In genomic region chr5:78974011-78974410, GRCh38 we compare ENCODE assay signal across 21 cellular contexts. TPM values are rescaled to one million over a fixed set of nuclear protein-coding genes. Genes with fewer than 3 reads are reported as not detected.
DNase-seq lines count a peak whose midpoint lies in the region; FAIRE-seq and TF ChIP-seq lines count a peak whose summit lies in the region.
"Had no signal": no experiment of that assay in that cellular context is flagged by ENCODE, and none has a peak within 500 bp of the region (broad histone marks: within the 10 kb centered on the region; RNA-seq: fewer than 3 reads in every experiment).

No MANE protein-coding gene starts in this region.

- H2BK12ac ChIP-seq in H1 (ENCODE audit: low read depth, low read length) (no peak overlapping the region), mesenchymal stem cell (ENCODE audit: low read length in 2 of 2) (no peak overlapping the region)

- H2AK5ac ChIP-seq in H1 (ENCODE audit: low read depth, low read length): 0 out of 2 replicates have a peak overlapping the region, but pooled peaks have one; percentile 48
- H2AK5ac ChIP-seq in mesenchymal stem cell (ENCODE audit: low read length, severe bottlenecking): no peak overlapping the region

- no peaks in the 10 kb centered on the region for H3K9me3 Mint-ChIP-seq in HFFc6
- H3K9me3 Mint-ChIP-seq: activated CD8-positive, alpha-beta T cell treated with anti-CD3 and anti-CD28 coated beads for 36 hours; CD8-positive, alpha-beta memory T cell; stimulated activated effector memory CD8-positive, alpha-beta T cell treated with anti-CD3 and anti-CD28 coated beads, Interleukin-12 subunit alpha, Interleukin-12 subunit beta, amount 100 ng/mL, for 72 hours had no signal

- no peak overlapping the region for H3K23ac ChIP-seq in H1 (ENCODE audit: insufficient read length)
- H3K23ac ChIP-seq in mesenchymal stem cell (ENCODE audit: low read length in 2 of 2): no peak overlapping the region

- H4K20me1 ChIP-seq in H1 (replicated peaks in 1 of 2; ENCODE audit: control insufficient read depth in 1 of 2, insufficient read depth in 2 of 2, low read length in 2 of 2) (no peaks in the 10 kb centered on the region), GM23248 (ENCODE audit: insufficient read depth) (no peaks in the 10 kb centered on the region; the same call in 1 of the 2 replicates)

- no peaks in the 10 kb centered on the region for H3K23me2 ChIP-seq in H1 (ENCODE audit: low read depth, low read length)

- H3K14ac ChIP-seq in H1 (ENCODE audit: insufficient read length) (no peak overlapping the region), mesenchymal stem cell (ENCODE audit: low read length in 2 of 2) (no peak overlapping the region)

- H2BK120ac ChIP-seq in H1 (replicated peaks; ENCODE audit: low read depth, low read length): no peak overlapping the region
- H2BK120ac ChIP-seq in mesenchymal stem cell (ENCODE audit: low read depth, low read length): no peak overlapping the region

- DNase-seq in NCI-H510A (lab: John Stamatoyannopoulos, UW): peak; percentile 1
- no peak for DNase-seq in NCI-H510A treated with DMSO at 0.1 percent for 48 hours (lab: John Stamatoyannopoulos, UW)
- DNase-seq in H1 (ENCODE audit: low read depth in 1 of 2, low spot score in 2 of 2): no peak
- DNase-seq in mesenchymal stem cell: peak; percentile 62
- peak in 42 of 49 donors; percentile 10 to 77 (median 50) for DNase-seq in substantia nigra (lab: John Stamatoyannopoulos, UW)
- DNase-seq in HFFc6: no peak
- no peak for DNase-seq in kidney tubule cell (ENCODE audit: low spot score)
- DNase-seq in GM23248: no peak
- DNase-seq: activated CD8-positive, alpha-beta T cell treated with anti-CD3 and anti-CD28 coated beads for 36 hours; aorta; CD8-positive, alpha-beta memory T cell; effector CD4-positive, alpha-beta T cell; foreskin fibroblast; GDM1; islet precursor cell; naive B cell; NCI-H2081 treated with DMSO at 0.1 percent for 48 hours had no signal

- no peaks in the 10 kb centered on the region for H3F3A ChIP-seq in GM23248 (ENCODE audit: insufficient read depth)

- H3K4me3 ChIP-seq in H1 (ENCODE audit: extremely low read depth in 1 of 4, insufficient read depth in 2 of 4, low read depth in 3 of 4, low read length in 4 of 4) (no peak overlapping the region), mesenchymal stem cell (ENCODE audit: insufficient read depth in 1 of 2, low read depth in 1 of 2, low read length in 2 of 2) (no peak overlapping the region), GM23248 (no peak overlapping the region)

- no peaks in the 10 kb centered on the region for H3K9me3 ChIP-seq in H1 (ENCODE audit: insufficient read depth in 2 of 2, low read depth in 1 of 2, low read length in 1 of 2)
- no peaks in the 10 kb centered on the region for H3K9me3 ChIP-seq in mesenchymal stem cell (ENCODE audit: control insufficient read depth, low read length)
- H3K9me3 ChIP-seq in GM23248 (ENCODE audit: low read depth): no peaks in the 10 kb centered on the region

- H3K4me3 Mint-ChIP-seq in HFFc6: no peak overlapping the region
- H3K4me3 Mint-ChIP-seq: activated CD8-positive, alpha-beta T cell treated with anti-CD3 and anti-CD28 coated beads for 36 hours; CD8-positive, alpha-beta memory T cell; naive B cell; stimulated activated effector memory CD8-positive, alpha-beta T cell treated with anti-CD3 and anti-CD28 coated beads, Interleukin-12 subunit alpha, Interleukin-12 subunit beta, amount 100 ng/mL, for 72 hours had no signal

- H3K4ac ChIP-seq in H1 (replicated peaks; ENCODE audit: insufficient read length, low read depth, low read length): no peak overlapping the region
- H3K4ac ChIP-seq in mesenchymal stem cell (ENCODE audit: low read depth in 1 of 2, low read length in 2 of 2): no peak overlapping the region

- TF ChIP-seq POLR2A in H1 (IDR thresholded peaks at IDR 0.05; ENCODE audit: control extremely low read depth in 1 of 2, low read depth in 2 of 2, low read length in 2 of 2): no peak

- H3K4me1 ChIP-seq in H1 (replicated peaks in 1 of 4; ENCODE audit: control insufficient read depth in 3 of 4, insufficient read depth in 4 of 4, low read length in 3 of 4) (no peaks in the 10 kb centered on the region), mesenchymal stem cell (ENCODE audit: control insufficient read depth, insufficient read depth, low read depth, low read length) (peaks cover 6% of the 10 kb centered on the region), GM23248 (ENCODE audit: insufficient read depth) (peaks cover 6% of the 10 kb centered on the region; the same call in 1 of the 2 replicates)

- no peak overlapping the region for H3K18ac ChIP-seq in H1 (ENCODE audit: extremely low read depth, low read length)
- H3K18ac ChIP-seq in mesenchymal stem cell (ENCODE audit: low read depth in 1 of 2, low read length in 2 of 2): peak overlapping the region in 1 of 2 experiments; percentile 25

- H3K4me1 Mint-ChIP-seq in HFFc6 (ENCODE audit: low read depth): peaks cover 26% of the 10 kb centered on the region

- POLR2A ChIA-PET in H1 (lab: Charles Lee; ENCODE audit: partially characterized antibody): interaction anchor here (0.8 to 2.4 kb wide), 2 partner anchors 11 to 218 kb away, joined by 3 to 17 read pairs; partner anchors contain the start of gene ARSB

- TF ChIP-seq CTCF in H1 (IDR thresholded peaks at IDR 0.05; ENCODE audit: control extremely low read depth in 1 of 3, insufficient read depth in 1 of 3, low read depth in 1 of 3, low read length in 3 of 3): no peak
- no peak for TF ChIP-seq CTCF in HFFc6 (IDR thresholded peaks at IDR 0.05)

- H3K36me3 Mint-ChIP-seq in HFFc6 (ENCODE audit: low read depth): no peaks in the 10 kb centered on the region

- no peaks in the 10 kb centered on the region for H3K27me3 ChIP-seq in H1 (replicated peaks in 1 of 4; ENCODE audit: control insufficient read depth in 3 of 4, extremely low read depth in 1 of 4, insufficient read depth in 3 of 4, low read length in 3 of 4)
- no peaks in the 10 kb centered on the region for H3K27me3 ChIP-seq in mesenchymal stem cell (ENCODE audit: control insufficient read depth in 1 of 2, insufficient read depth in 1 of 2, low read length in 2 of 2)
- no peaks in the 10 kb centered on the region for H3K27me3 ChIP-seq in GM23248 (replicated peaks; ENCODE audit: insufficient read depth)

- no peak overlapping the region for H4K8ac ChIP-seq in H1 (ENCODE audit: extremely low read depth, insufficient read depth, low read length)
- no peak overlapping the region for H4K8ac ChIP-seq in mesenchymal stem cell (ENCODE audit: low read length)

- TF ChIP-seq RAD21 in H1 (IDR thresholded peaks at IDR 0.05 in 1 of 2, conservative IDR thresholded peaks at IDR 0.05 in 1 of 2; ENCODE audit: low read depth in 2 of 2, low read length in 2 of 2): no peak

- H3K27ac ChIP-seq in H1 (ENCODE audit: low read depth, low read length) (no peak overlapping the region), mesenchymal stem cell (ENCODE audit: low read length, poor library complexity, severe bottlenecking) (no peak overlapping the region), substantia nigra (ENCODE audit: low read depth, low read length, poor library complexity, severe bottlenecking) (peak overlapping the region; percentile 52), GM23248 (no peak overlapping the region)

- no peak overlapping the region for H4K91ac ChIP-seq in H1 (replicated peaks; ENCODE audit: insufficient read length, low read length)
- no peak overlapping the region for H4K91ac ChIP-seq in mesenchymal stem cell (ENCODE audit: low read length)

- WGBS in H1 (ENCODE audit: extremely low coverage in 1 of 2, insufficient coverage in 1 of 2, insufficient read length in 1 of 2, insufficient replicate concordance in 2 of 2, low coverage in 1 of 2, low lambda C conversion rate in 2 of 2, missing lambda C conversion rate in 1 of 2), 2 experiments: 93% methylated on average over 5 of the region's 5 CpGs; no CpG with 5 or more reads in 1 of the 2 experiments
- WGBS in mesenchymal stem cell: 31% methylated on average over 5 of the region's 5 CpGs
- WGBS in GM23248 (ENCODE audit: low coverage in 1 of 2, low lambda C conversion rate in 2 of 2, missing lambda C conversion rate in 2 of 2), 2 experiments: 46 to 52% methylated on average over 5 of the region's 5 CpGs

- CTCF ChIA-PET in H1 (lab: Charles Lee; ENCODE audit: partially characterized antibody): interaction anchor here (0.7 to 3.7 kb wide), 5 partner anchors 8 to 161 kb away, joined by 3 to 13 read pairs (median 3); no protein-coding TSS in a partner anchor

- no peaks in the 10 kb centered on the region; a peak in 1 of 8 replicates for H3K36me3 ChIP-seq in H1 (ENCODE audit: control insufficient read depth in 2 of 4, insufficient read depth in 4 of 4, low read length in 3 of 4)
- H3K36me3 ChIP-seq in mesenchymal stem cell (ENCODE audit: control insufficient read depth in 1 of 2, insufficient read depth in 2 of 2, low read depth in 1 of 2, low read length in 2 of 2): no peaks in the 10 kb centered on the region
- H3K36me3 ChIP-seq in GM23248 (ENCODE audit: low read depth): no peaks in the 10 kb centered on the region

- no peaks in the 10 kb centered on the region; the same call in 1 of the 2 replicates for H3K9me2 ChIP-seq in GM23248 (ENCODE audit: insufficient read depth)

- in situ Hi-C loops in GM23248 (cut with MboI): no loop called here

- H2AFZ ChIP-seq in H1 (ENCODE audit: low read length) (no peak overlapping the region), mesenchymal stem cell (ENCODE audit: low read depth, low read length) (no peak overlapping the region), GM23248 (no peak overlapping the region)

- H3K4me2 ChIP-seq in H1 (ENCODE audit: insufficient read depth in 1 of 2, low read depth in 2 of 2, low read length in 2 of 2) (no peak overlapping the region), mesenchymal stem cell (ENCODE audit: low read length, poor library complexity, severe bottlenecking) (no peak overlapping the region), GM23248 (ENCODE audit: unreplicated experiment) (no peak overlapping the region)

- peaks cover 1% of the 10 kb centered on the region for H3K27me3 Mint-ChIP-seq in HFFc6 (ENCODE audit: insufficient read depth)
- H3K27me3 Mint-ChIP-seq: activated CD8-positive, alpha-beta T cell treated with anti-CD3 and anti-CD28 coated beads for 36 hours; CD8-positive, alpha-beta memory T cell; naive B cell had no signal

- H2BK5ac ChIP-seq in H1 (ENCODE audit: low read depth, low read length): no peak overlapping the region
- no peak overlapping the region for H2BK5ac ChIP-seq in mesenchymal stem cell (ENCODE audit: low read depth, low read length, poor library complexity, severe bottlenecking)

- no peak overlapping the region for H4K5ac ChIP-seq in H1 (ENCODE audit: insufficient read length, low read depth, low read length)

- H3K27ac Mint-ChIP-seq in HFFc6: no peak overlapping the region
- H3K27ac Mint-ChIP-seq: activated CD8-positive, alpha-beta T cell treated with anti-CD3 and anti-CD28 coated beads for 36 hours; CD8-positive, alpha-beta memory T cell; stimulated activated effector memory CD8-positive, alpha-beta T cell treated with anti-CD3 and anti-CD28 coated beads, Interleukin-12 subunit alpha, Interleukin-12 subunit beta, amount 100 ng/mL, for 72 hours had no signal

- no peak overlapping the region for H2BK20ac ChIP-seq in H1 (ENCODE audit: low read length)

- FAIRE-seq in H1 (lab: Jason Lieb, UNC): no peak
- FAIRE-seq: GM19239, TTC549, urothelium cell line had no signal

- H2BK15ac ChIP-seq in H1 (ENCODE audit: low read length) (no peak overlapping the region), mesenchymal stem cell (ENCODE audit: low read depth, poor library complexity, severe bottlenecking) (no peak overlapping the region)

- no peaks in the 10 kb centered on the region for H3K79me1 ChIP-seq in H1 (ENCODE audit: low read depth, low read length)
- H3K79me1 ChIP-seq in mesenchymal stem cell (replicated peaks; ENCODE audit: low read length, poor library complexity, severe bottlenecking): peaks cover 14% of the 10 kb centered on the region

- TF ChIP-seq EP300 in H1 (IDR thresholded peaks at IDR 0.05; ENCODE audit: borderline replicate concordance in 1 of 2, low read depth in 2 of 2, low read length in 2 of 2): no peak

- H3K9ac ChIP-seq in H1 (replicated peaks in 1 of 4; ENCODE audit: extremely low read depth in 1 of 4, low read depth in 3 of 4, low read length in 3 of 4): no peak overlapping the region
- no peak overlapping the region for H3K9ac ChIP-seq in mesenchymal stem cell (ENCODE audit: low read length)
- no peak overlapping the region for H3K9ac ChIP-seq in GM23248

- no peak overlapping the region for H3K56ac ChIP-seq in H1 (replicated peaks; ENCODE audit: insufficient read length, low read depth, low read length)

- no peaks in the 10 kb centered on the region for H3K79me2 ChIP-seq in H1 (ENCODE audit: control insufficient read depth in 1 of 2, insufficient read depth in 2 of 2, low read length in 2 of 2)
- no peaks in the 10 kb centered on the region for H3K79me2 ChIP-seq in GM23248 (ENCODE audit: insufficient read depth)

RNA-seq across cellular contexts. Expression of gene ARSB, which starts 11.1 kb away (rescaled TPM):
- 13.7 and 13.9 TPM in 2 replicates for total RNA-seq in H1 (2021; fragmentation: NEBNext Ultra II Directional; extraction: Animal tissue kit (Norgen Biotek cat#: 25700))
- 5.0 and 6.4 TPM in 2 replicates for polyA plus RNA-seq in H1 (2011; rRNA removed)
- 6.4 TPM for polyA plus RNA-seq in H1 (2011; cell fraction: cytosol; rRNA removed)
- 5.1 TPM for polyA plus RNA-seq in H1 (2011; cell fraction: nucleus; rRNA removed)
- polyA plus RNA-seq in H1 (2012, experiment 1 of 2): 5.5 to 8.2 TPM (median 7.1 TPM) in 4 replicates
- polyA plus RNA-seq in H1 (2012, experiment 2 of 2): 4.5 TPM
- polyA plus RNA-seq in H1 (2013, experiment 1 of 2): 10.8 TPM
- 12.0 TPM for polyA plus RNA-seq in H1 (2013, experiment 2 of 2)
- polyA minus RNA-seq in H1 (2011; rRNA and poly(A)+ RNA removed): 14.4 and 15.2 TPM in 2 replicates
- 6.8 TPM for polyA minus RNA-seq in H1 (2011; cell fraction: cytosol; rRNA and poly(A)+ RNA removed)
- polyA minus RNA-seq in H1 (2011; cell fraction: nucleus; rRNA and poly(A)+ RNA removed): 11.0 TPM
- polyA plus RNA-seq in mesenchymal stem cell (2013, experiment 1 of 2): 22.6 TPM
- polyA plus RNA-seq in mesenchymal stem cell (2013, experiment 2 of 2): 23.2 TPM
- total RNA-seq in HFFc6 (2021; fragmentation: NEBNext Ultra II Directional; extraction: Animal tissue kit (Norgen Biotek cat#: 25700)): 10 to 100 TPM; 24.4 to 32.7 (median 27.8) TPM
- 35.3 and 43.7 TPM in 2 replicates for total RNA-seq in GM23248 (2014; rRNA removed; shearing (Covaris generic))
- polyA plus RNA-seq in GM23248 (2016; fragmentation: Nextera tagmentation; extraction: Ambion mirVana): 30.1 and 30.5 TPM in 2 replicates

Comparison
In these comparisons a context has a peak if more than half of its experiments do, and no peak if none do; other contexts are left out.
1. DNase-seq: peak in NCI-H510A (single experiment), mesenchymal stem cell (single experiment) and substantia nigra (42 of 49); none in NCI-H510A treated with DMSO at 0.1 percent for 48 hours (single experiment), H1 (0 of 2), HFFc6 (single experiment), kidney tubule cell (single experiment) and GM23248 (single experiment).